20 cellular contexts compared by ENCODE assay signal in the genomic region with DNA sequence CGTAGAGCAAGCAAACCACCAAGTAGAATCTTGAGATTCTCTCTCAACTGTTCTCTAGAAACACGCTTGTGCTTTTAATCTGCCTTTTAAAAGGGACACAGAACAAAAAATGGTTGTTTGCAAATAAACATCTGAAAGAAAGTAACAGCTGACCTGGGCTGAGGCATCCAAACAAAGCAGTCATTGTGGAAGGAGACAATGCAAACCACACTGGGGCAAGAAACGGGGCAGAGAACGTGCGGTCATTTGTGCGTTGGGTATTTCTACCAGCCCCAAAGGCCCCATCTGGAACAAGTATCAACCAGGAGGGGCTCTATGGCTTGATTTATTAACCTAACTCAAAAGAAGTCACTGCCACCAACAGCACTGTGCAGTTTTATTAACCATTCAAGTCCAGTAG. TPM values are rescaled to one million over a fixed set of nuclear protein-coding genes. Genes with fewer than 3 reads are reported as not detected.
DNase-seq lines count a peak whose midpoint lies in the region; ATAC-seq and TF ChIP-seq lines count a peak whose summit lies in the region.
"Had no signal": no experiment of that assay in that cellular context is flagged by ENCODE, and none has a peak within 500 bp of the region (broad histone marks: within the 10 kb centered on the region; RNA-seq: fewer than 3 reads in every experiment).

No MANE protein-coding gene starts in this region.

- H3K4me3 Mint-ChIP-seq in activated naive CD8-positive, alpha-beta T cell treated with anti-CD3 and anti-CD28 coated beads, Interleukin-2, amount 10 ng/mL, durations not matched to agents 7 days and 5 days = no peak overlapping the region
- no peak overlapping the region for H3K4me3 Mint-ChIP-seq in activated naive CD8-positive, alpha-beta T cell treated with anti-CD3 and anti-CD28 coated beads, Interleukin-2, amount 50 U/mL, for 24 hours
- peak overlapping the region; percentile 62 for H3K4me3 Mint-ChIP-seq in neural crest cell
- H3K4me3 Mint-ChIP-seq: activated T-cell treated with anti-CD3 and anti-CD28 coated beads, Interleukin-2, amount 50 U/mL, for 24 hours; CD4-positive, alpha-beta T cell had no signal

- POLR2A ChIA-PET in activated naive CD8-positive, alpha-beta T cell treated with anti-CD3 and anti-CD28 coated beads, Interleukin-2, amount 10 ng/mL, durations not matched to agents 7 days and 5 days (lab: Charles Lee) = interaction anchor here (0.7 to 3.9 kb wide), 4 partner anchors 67 to 118 kb away, joined by 3 to 26 read pairs (median 6); partner anchors contain the start of gene PAFAH2

- peaks cover 45% of the 10 kb centered on the region for H3K36me3 Mint-ChIP-seq in activated naive CD8-positive, alpha-beta T cell treated with anti-CD3 and anti-CD28 coated beads, Interleukin-2, amount 10 ng/mL, durations not matched to agents 7 days and 5 days
- H3K36me3 Mint-ChIP-seq in activated naive CD8-positive, alpha-beta T cell treated with anti-CD3 and anti-CD28 coated beads, Interleukin-2, amount 50 U/mL, for 24 hours (ENCODE audit: low read depth) = peaks cover 51% of the 10 kb centered on the region
- H3K36me3 Mint-ChIP-seq in neural crest cell (ENCODE audit: low read depth) = peaks cover 43% of the 10 kb centered on the region

- peaks cover 50% of the 10 kb centered on the region for H3K4me1 Mint-ChIP-seq in activated naive CD8-positive, alpha-beta T cell treated with anti-CD3 and anti-CD28 coated beads, Interleukin-2, amount 10 ng/mL, durations not matched to agents 7 days and 5 days
- H3K4me1 Mint-ChIP-seq in activated naive CD8-positive, alpha-beta T cell treated with anti-CD3 and anti-CD28 coated beads, Interleukin-2, amount 50 U/mL, for 24 hours = peaks cover 33% of the 10 kb centered on the region
- peaks cover 78% of the 10 kb centered on the region for H3K4me1 Mint-ChIP-seq in neural crest cell

- H3K27me3 Mint-ChIP-seq in activated naive CD8-positive, alpha-beta T cell treated with anti-CD3 and anti-CD28 coated beads, Interleukin-2, amount 10 ng/mL, durations not matched to agents 7 days and 5 days = no peaks in the 10 kb centered on the region
- no peaks in the 10 kb centered on the region for H3K27me3 Mint-ChIP-seq in activated naive CD8-positive, alpha-beta T cell treated with anti-CD3 and anti-CD28 coated beads, Interleukin-2, amount 50 U/mL, for 24 hours
- peaks cover 2% of the 10 kb centered on the region for H3K27me3 Mint-ChIP-seq in neural crest cell (ENCODE audit: low read depth)
- H3K27me3 Mint-ChIP-seq: activated T-cell treated with anti-CD3 and anti-CD28 coated beads, Interleukin-2, amount 50 U/mL, for 24 hours; CD4-positive, alpha-beta T cell had no signal

- H3K9me3 Mint-ChIP-seq in activated naive CD8-positive, alpha-beta T cell treated with anti-CD3 and anti-CD28 coated beads, Interleukin-2, amount 10 ng/mL, durations not matched to agents 7 days and 5 days = no peaks in the 10 kb centered on the region
- no peaks in the 10 kb centered on the region for H3K9me3 Mint-ChIP-seq in activated naive CD8-positive, alpha-beta T cell treated with anti-CD3 and anti-CD28 coated beads, Interleukin-2, amount 50 U/mL, for 24 hours
- no peaks in the 10 kb centered on the region for H3K9me3 Mint-ChIP-seq in neural crest cell
- H3K9me3 Mint-ChIP-seq: activated naive CD4-positive, alpha-beta T cell treated with anti-CD3 and anti-CD28 coated beads, Interleukin-2, amount 50 U/mL, for 72 hours; activated T-cell treated with anti-CD3 and anti-CD28 coated beads, Interleukin-2, amount 50 U/mL, for 24 hours; CD4-positive, alpha-beta T cell had no signal

- TF ChIP-seq CTCF in neural crest cell (conservative IDR thresholded peaks at IDR 0.05) = no peak

- no peak for ATAC-seq in activated naive CD8-positive, alpha-beta T cell treated with anti-CD3 and anti-CD28 coated beads, Interleukin-2, amount 10 ng/mL, durations not matched to agents 7 days and 5 days (ENCODE audit: low read depth)
- no peak for ATAC-seq in activated naive CD8-positive, alpha-beta T cell treated with anti-CD3 and anti-CD28 coated beads, Interleukin-2, amount 50 U/mL, for 24 hours
- ATAC-seq in GM19467 (IDR thresholded peaks at IDR 0.05; ENCODE audit: unreplicated experiment) (no peak), GM18502 (IDR thresholded peaks at IDR 0.05; ENCODE audit: poor library complexity, unreplicated experiment) (no peak)
- ATAC-seq: activated naive CD4-positive, alpha-beta T cell treated with anti-CD3 and anti-CD28 coated beads, Interleukin-2, amount 50 U/mL, for 72 hours; heart right ventricle; K562; lower lobe of right lung; pancreas; sciatic nerve had no signal

- peak overlapping the region; percentile 10 for H3K27ac Mint-ChIP-seq in activated naive CD8-positive, alpha-beta T cell treated with anti-CD3 and anti-CD28 coated beads, Interleukin-2, amount 10 ng/mL, durations not matched to agents 7 days and 5 days
- no peak overlapping the region for H3K27ac Mint-ChIP-seq in activated naive CD8-positive, alpha-beta T cell treated with anti-CD3 and anti-CD28 coated beads, Interleukin-2, amount 50 U/mL, for 24 hours
- H3K27ac Mint-ChIP-seq in neural crest cell (ENCODE audit: unreplicated experiment) = no peak overlapping the region
- H3K27ac Mint-ChIP-seq: activated naive CD4-positive, alpha-beta T cell treated with anti-CD3 and anti-CD28 coated beads, Interleukin-2, amount 50 U/mL, for 72 hours; activated T-cell treated with anti-CD3 and anti-CD28 coated beads, Interleukin-2, amount 50 U/mL, for 24 hours; CD4-positive, alpha-beta T cell had no signal

- no peak for DNase-seq in activated naive CD8-positive, alpha-beta T cell treated with anti-CD3 and anti-CD28 coated beads, Interleukin-2, amount 10 ng/mL, durations not matched to agents 7 days and 5 days
- no peak for DNase-seq in activated naive CD8-positive, alpha-beta T cell treated with anti-CD3 and anti-CD28 coated beads, Interleukin-2, amount 50 U/mL, for 24 hours
- DNase-seq in foreskin melanocyte (peak; percentile 80), neural crest cell (ENCODE audit: low read depth, low spot score) (no peak), OCI-M2 (lab: John Stamatoyannopoulos, UW; ENCODE audit: unreplicated experiment) (no peak), NCI-H774 (lab: John Stamatoyannopoulos, UW) (no peak)
- DNase-seq: activated T-cell treated with anti-CD3 and anti-CD28 coated beads, Interleukin-2, amount 50 U/mL, for 24 hours; CD4-positive, alpha-beta T cell; H7; heart right ventricle; lower lobe of right lung; NCI-H1694; pancreas; PC-9; SHP77 treated with DMSO at 0.1 percent for 48 hours had no signal

RNA-seq across cellular contexts. Expression of gene STMN1, which starts 6.0 kb away (rescaled TPM):
- total RNA-seq in activated naive CD8-positive, alpha-beta T cell treated with anti-CD3 and anti-CD28 coated beads, Interleukin-2, amount 10 ng/mL, durations not matched to agents 7 days and 5 days = 100 to 1,000 TPM; 575 to 595 TPM
- total RNA-seq in neural crest cell = 934 and 986 TPM in 2 replicates

RNA-seq across cellular contexts. Expression of gene PAQR7, which starts 24.7 kb away (rescaled TPM):
- total RNA-seq in activated naive CD8-positive, alpha-beta T cell treated with anti-CD3 and anti-CD28 coated beads, Interleukin-2, amount 10 ng/mL, durations not matched to agents 7 days and 5 days = 1 to 10 TPM; 4.7 to 5.2 TPM
- 12.7 and 13.3 TPM in 2 replicates for total RNA-seq in neural crest cell

RNA-seq across cellular contexts. Expression of gene AUNIP, which starts 41.0 kb away (rescaled TPM):
- 1 to 10 TPM; 4.8 TPM for total RNA-seq in activated naive CD8-positive, alpha-beta T cell treated with anti-CD3 and anti-CD28 coated beads, Interleukin-2, amount 10 ng/mL, durations not matched to agents 7 days and 5 days
- total RNA-seq in neural crest cell = 13.6 and 15.2 TPM in 2 replicates
- total RNA-seq: CD4-positive, alpha-beta T cell; lower lobe of right lung; sciatic nerve had no signal
